24 cellular contexts compared by ENCODE assay signal in genomic region chr10:118926018-118926417, GRCh38.
"Had no signal": no experiment of that assay in that cellular context is flagged by ENCODE, and none has a peak within 500 bp of the region (broad histone marks: within the 10 kb centered on the region; RNA-seq: fewer than 3 reads in every experiment).

No MANE protein-coding gene starts in this region.

- H3K36me3 Mint-ChIP-seq: memory B cell had no signal

- H3K27ac ChIP-seq: brain microvascular endothelial cell, spleen, tibial nerve had no signal

- H3K4me1 ChIP-seq: spleen had no signal

- H3K4me1 Mint-ChIP-seq: activated B cell treated with CpG ODN at 0.5 μM for 24 hours; activated CD4-positive, alpha-beta T cell treated with anti-CD3 and anti-CD28 coated beads for 36 hours; activated T-helper 17 cell treated with anti-CD3 and anti-CD28 coated beads, Interleukin-2, amount 50 U/mL, for 72 hours; memory B cell; naive thymus-derived CD8-positive, alpha-beta T cell had no signal

- ATAC-seq: activated CD4-positive, alpha-beta T cell treated with anti-CD3 and anti-CD28 coated beads for 36 hours; activated T-cell treated with anti-CD3 and anti-CD28 coated beads, Interleukin-2, amount 50 U/mL, for 4 hours; activated T-helper 17 cell treated with anti-CD3 and anti-CD28 coated beads, Interleukin-2, amount 50 U/mL, for 72 hours; naive thymus-derived CD8-positive, alpha-beta T cell; right cardiac atrium had no signal

- H3K27ac Mint-ChIP-seq: activated B cell treated with CpG ODN at 0.5 μM for 24 hours; activated CD4-positive, alpha-beta T cell treated with anti-CD3 and anti-CD28 coated beads for 36 hours; activated T-helper 17 cell treated with anti-CD3 and anti-CD28 coated beads, Interleukin-2, amount 50 U/mL, for 72 hours; immature natural killer cell; memory B cell; naive thymus-derived CD8-positive, alpha-beta T cell; T-helper 2 cell treated with Interferon-gamma antibody and Interleukin-4, amounts not matched to agents 5 μg/mL and 100 μg/mL, for 36 hours had no signal

- H3K4me3 Mint-ChIP-seq: activated B cell treated with CpG ODN at 0.5 μM for 24 hours; activated CD4-positive, alpha-beta T cell treated with anti-CD3 and anti-CD28 coated beads for 36 hours; activated T-cell treated with anti-CD3 and anti-CD28 coated beads, Interleukin-2, amount 50 U/mL, for 4 hours; activated T-helper 17 cell treated with anti-CD3 and anti-CD28 coated beads, Interleukin-2, amount 50 U/mL, for 72 hours; memory B cell; naive thymus-derived CD8-positive, alpha-beta T cell; neural crest cell; T-helper 2 cell treated with Interferon-gamma antibody and Interleukin-4, amounts not matched to agents 5 μg/mL and 100 μg/mL, for 36 hours had no signal

- H3K27me3 ChIP-seq: brain microvascular endothelial cell, tibial nerve had no signal

- DNase-seq: activated B cell treated with CpG ODN at 0.5 μM for 24 hours; activated CD4-positive, alpha-beta T cell treated with anti-CD3 and anti-CD28 coated beads for 36 hours; activated gamma-delta T cell treated with Interleukin-2 at 50 U/mL for 16 hours; activated naive CD4-positive, alpha-beta T cell treated with anti-CD3 and anti-CD28 coated beads, Interleukin-2, amount 50 U/mL, for 16 hours; activated T-cell treated with anti-CD3 and anti-CD28 coated beads, Interleukin-2, amount 50 U/mL, for 4 hours; amniotic stem cell; brain microvascular endothelial cell; caudate nucleus; dermis blood vessel endothelial cell; effector CD4-positive, alpha-beta T cell; hippocampal formation; immature natural killer cell; midbrain; naive thymus-derived CD8-positive, alpha-beta T cell; occipital lobe; right cardiac atrium; spleen; stimulated activated naive CD4-positive, alpha-beta T cell; T-helper 1 cell had no signal

- H3K4me3 ChIP-seq: spleen, tibial nerve had no signal

- H3K36me3 ChIP-seq: brain microvascular endothelial cell, spleen, tibial nerve had no signal
